In the genomic region with DNA sequence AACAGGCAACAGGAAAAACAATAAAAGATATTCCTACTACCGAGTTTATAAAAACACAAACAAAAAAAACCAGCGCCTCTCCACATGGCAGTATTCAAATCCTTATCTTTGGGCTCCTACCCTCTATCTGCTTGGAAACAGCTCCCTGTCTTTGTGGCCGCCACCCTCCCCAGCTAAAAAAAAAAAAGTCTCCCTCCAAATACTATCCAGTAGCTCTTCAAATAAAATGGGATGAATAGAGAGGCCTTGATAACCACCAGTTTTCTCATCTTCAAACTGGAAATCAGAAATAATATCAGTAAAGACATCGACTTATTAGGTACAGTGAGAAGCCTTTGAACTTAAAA, we compare ENCODE assay signal across 9 cellular contexts.
A peak's percentile ranks its signal among the peaks of the same experiment; 100 is the strongest.
DNase-seq lines count a peak whose midpoint lies in the region; ATAC-seq and TF ChIP-seq lines count a peak whose summit lies in the region.
"Had no signal": no experiment of that assay in that cellular context is flagged by ENCODE, and none has a peak within 500 bp of the region (broad histone marks: within the 10 kb centered on the region; RNA-seq: fewer than 3 reads in every experiment).

No MANE protein-coding gene starts in this region.

- DNase-seq in CD8-positive, alpha-beta T cell, result no peak
- DNase-seq in T-helper 17 cell (no peak), immature natural killer cell (no peak), superior temporal gyrus (ENCODE audit: extremely low spot score) (no peak)
- DNase-seq: activated CD8-positive, alpha-beta memory T cell treated with anti-CD3 and anti-CD28 coated beads, Interleukin-2, amount 50 U/mL, for 4 hours had no signal

- no peaks in the 10 kb centered on the region for H3K27me3 Mint-ChIP-seq in CD8-positive, alpha-beta T cell (ENCODE audit: low read depth)
- H3K27me3 Mint-ChIP-seq in T-helper 17 cell (peaks cover 14% of the 10 kb centered on the region), immature natural killer cell (ENCODE audit: low read depth in 3 of 3) (peaks cover 7 to 18% (median 8%) of the 10 kb centered on the region in 3 donors)

- H3K36me3 ChIP-seq in CD8-positive, alpha-beta T cell (ENCODE audit: insufficient read depth, low read length), result no peaks in the 10 kb centered on the region
- H3K36me3 ChIP-seq in skeletal muscle satellite cell (ENCODE audit: insufficient read depth, low read length), result no peaks in the 10 kb centered on the region

- H3K9ac ChIP-seq in skeletal muscle satellite cell (ENCODE audit: low read depth, low read length), result peak overlapping the region; percentile 66

- TF ChIP-seq CTCF in CD8-positive, alpha-beta T cell (IDR thresholded peaks at IDR 0.05), result no peak

- ATAC-seq in CD8-positive, alpha-beta T cell, result no peak
- ATAC-seq in T-helper 17 cell (no peak), HG03025 (IDR thresholded peaks at IDR 0.05; ENCODE audit: low FRiP score, unreplicated experiment) (no peak), GM21423 (IDR thresholded peaks at IDR 0.05; ENCODE audit: unreplicated experiment) (no peak)
- ATAC-seq in activated CD4-positive, CD25-positive, alpha-beta regulatory T cell treated with anti-CD3 and anti-CD28 coated beads, Interleukin-2, amount 50 U/mL, for 24 hours, result no peak

- H3K4me3 Mint-ChIP-seq in CD8-positive, alpha-beta T cell, result peak overlapping the region; percentile 81
- H3K4me3 Mint-ChIP-seq in T-helper 17 cell (peak overlapping the region; percentile 93), immature natural killer cell (peak overlapping the region; percentile 15 to 86 (median 51))

- peaks cover 33% of the 10 kb centered on the region for H3K4me1 Mint-ChIP-seq in CD8-positive, alpha-beta T cell (ENCODE audit: low read depth)
- H3K4me1 Mint-ChIP-seq in T-helper 17 cell, result peaks cover 46% of the 10 kb centered on the region
- H3K4me1 Mint-ChIP-seq in immature natural killer cell, result peaks cover 13 to 18% of the 10 kb centered on the region in 2 donors

- no peaks in the 10 kb centered on the region for H3K27me3 ChIP-seq in CD8-positive, alpha-beta T cell (ENCODE audit: insufficient read depth, low read length)
- no peaks in the 10 kb centered on the region for H3K27me3 ChIP-seq in skeletal muscle satellite cell (ENCODE audit: control insufficient read depth, insufficient read depth, low read length)

- POLR2A ChIA-PET in CD8-positive, alpha-beta T cell (lab: Charles Lee), result interaction anchor here (1.2 kb wide), 1 partner anchor 9 kb away, joined by 3 read pairs; no protein-coding TSS in a partner anchor

- no peaks in the 10 kb centered on the region for H3K36me3 Mint-ChIP-seq in CD8-positive, alpha-beta T cell
- H3K36me3 Mint-ChIP-seq in T-helper 17 cell (ENCODE audit: low read depth) (peaks cover 7% of the 10 kb centered on the region), immature natural killer cell (no peaks in the 10 kb centered on the region)

- peak overlapping the region; percentile 89 for H3K27ac Mint-ChIP-seq in CD8-positive, alpha-beta T cell
- peak overlapping the region; percentile 96 for H3K27ac Mint-ChIP-seq in T-helper 17 cell
- H3K27ac Mint-ChIP-seq in immature natural killer cell, result peak overlapping the region in 4 of 6 donors; percentile 37 to 93 (median 84)

- no peak overlapping the region for H3K4me2 ChIP-seq in skeletal muscle satellite cell (ENCODE audit: low read length)

- no peaks in the 10 kb centered on the region for H3K9me3 Mint-ChIP-seq in CD8-positive, alpha-beta T cell
- H3K9me3 Mint-ChIP-seq in immature natural killer cell, result no peaks in the 10 kb centered on the region

- H3K4me3 ChIP-seq in CD8-positive, alpha-beta T cell (ENCODE audit: low read depth, low read length), result no peak overlapping the region
- H3K4me3 ChIP-seq in skeletal muscle satellite cell (ENCODE audit: low read length), result no peak overlapping the region

- peak overlapping the region; percentile 42 for H3K27ac ChIP-seq in CD8-positive, alpha-beta T cell (ENCODE audit: low read depth, low read length)

- intact Hi-C loops in CD8-positive, alpha-beta T cell (cut with DNase I, micrococcal nuclease), result loop anchor here (2.0 to 10.0 kb wide), 16 partner anchors 57 to 1647 kb away; partner anchors contain the start of genes BPHL (in 2 of the 2), CDYL (in 2 of the 2), ECI2 (in 2 of the 2) and RPP40 (in 2 of the 2)

- CTCF ChIA-PET in CD8-positive, alpha-beta T cell (lab: Charles Lee), result no interaction called here

- H3K9me3 ChIP-seq in CD8-positive, alpha-beta T cell (ENCODE audit: low read length), result no peaks in the 10 kb centered on the region
- H3K9me3 ChIP-seq in T-helper 17 cell (ENCODE audit: control insufficient read depth, low read length, poor library complexity, severe bottlenecking) (no peaks in the 10 kb centered on the region), skeletal muscle satellite cell (replicated peaks; ENCODE audit: low read length) (no peaks in the 10 kb centered on the region)

- peaks cover 27% of the 10 kb centered on the region for H3K4me1 ChIP-seq in CD8-positive, alpha-beta T cell (ENCODE audit: insufficient read depth, low read length)
- H3K4me1 ChIP-seq in skeletal muscle satellite cell (ENCODE audit: control insufficient read depth, insufficient read depth, low read length), result peaks cover 34% of the 10 kb centered on the region
